1 cellular context compared by ENCODE assay signal in genomic region chr4:184826315-184827266, GRCh38.
TF ChIP-seq lines count a peak whose summit lies in the region.

No MANE protein-coding gene starts in this region.

TF ChIP-seq in GM12878, 131 proteins besides CTCF, POLR2A, EP300 and RAD21 (continued from another document and continues in another):
- TF ChIP-seq ATF7 (IDR thresholded peaks at IDR 0.05; ENCODE audit: low read depth) (no peak), CHD1 (IDR thresholded peaks at IDR 0.05; ENCODE audit: low read depth, low read length) (no peak), HDGF (IDR thresholded peaks at IDR 0.05) (no peak), HDAC6 (IDR thresholded peaks at IDR 0.05; ENCODE audit: unreplicated experiment) (no peak), GATAD2B (conservative IDR thresholded peaks at IDR 0.05; ENCODE audit: low read depth) (no peak; the same call in none of the 2 replicates), USF2 (IDR thresholded peaks at IDR 0.05; ENCODE audit: borderline replicate concordance, low read depth, low read length) (no peak), MLLT1 (IDR thresholded peaks at IDR 0.05) (no peak), E4F1 (IDR thresholded peaks at IDR 0.05; ENCODE audit: borderline replicate concordance, partially characterized antibody) (no peak), ZSCAN29 (IDR thresholded peaks at IDR 0.05) (no peak), KLF5 (IDR thresholded peaks at IDR 0.05; ENCODE audit: partially characterized antibody) (no peak), TCF3 (IDR thresholded peaks at IDR 0.05; ENCODE audit: borderline replicate concordance, insufficient read depth, low read depth, low read length) (0 out of 2 replicates have a peak, but pooled peaks have one; percentile 62), BMI1 (IDR thresholded peaks at IDR 0.05; ENCODE audit: borderline replicate concordance) (no peak), CHD4 (IDR thresholded peaks at IDR 0.05) (no peak), NKRF (conservative IDR thresholded peaks at IDR 0.05) (peak; percentile 39; the same call in 1 of the 2 replicates), CBFB (IDR thresholded peaks at IDR 0.05; ENCODE audit: low read depth) (no peak), PKNOX1 (IDR thresholded peaks at IDR 0.05) (no peak), NFIC (IDR thresholded peaks at IDR 0.05; ENCODE audit: low read depth, low read length) (no peak), ZNF384 (IDR thresholded peaks at IDR 0.05; ENCODE audit: borderline replicate concordance, low read depth, low read length) (no peak), POLR2AphosphoS2 (IDR thresholded peaks at IDR 0.05; ENCODE audit: low read depth, low read length) (no peak), ZBED1 (IDR thresholded peaks at IDR 0.05; ENCODE audit: borderline replicate concordance) (0 out of 2 replicates have a peak, but pooled peaks have one; percentile 25), ZBTB40 (IDR thresholded peaks at IDR 0.05; ENCODE audit: borderline replicate concordance) (no peak), IKZF2 (IDR thresholded peaks at IDR 0.05) (peak; percentile 28 to 52), SMAD5 (IDR thresholded peaks at IDR 0.05; ENCODE audit: low read depth) (no peak), E2F4 (IDR thresholded peaks at IDR 0.05; ENCODE audit: low read depth, low read length) (no peak), MXI1 (IDR thresholded peaks at IDR 0.05; ENCODE audit: low read depth, low read length) (no peak; the same call in 1 of the 2 replicates), SUPT20H (IDR thresholded peaks at IDR 0.05; ENCODE audit: borderline replicate concordance, control insufficient read depth, low read depth, low read length) (no peak), SMC3 (IDR thresholded peaks at IDR 0.05; ENCODE audit: borderline replicate concordance, low read length) (no peak), ZZZ3 (IDR thresholded peaks at IDR 0.05; ENCODE audit: control insufficient read depth, insufficient read length, low read depth) (no peak), BCL11A (IDR thresholded peaks at IDR 0.05; ENCODE audit: low read depth, low read length) (no peak), ZNF592 (IDR thresholded peaks at IDR 0.05) (no peak), SMAD1 (IDR thresholded peaks at IDR 0.05; ENCODE audit: low read depth, partially characterized antibody) (no peak), TBL1XR1 (IDR thresholded peaks at IDR 0.05; ENCODE audit: low read depth, low read length) (no peak), RELB (IDR thresholded peaks at IDR 0.05; ENCODE audit: low read depth) (no peak), IRF5 (IDR thresholded peaks at IDR 0.05; ENCODE audit: borderline replicate concordance) (no peak), EZH2 (IDR thresholded peaks at IDR 0.05; ENCODE audit: borderline replicate concordance, control insufficient read depth, low read depth, low read length) (no peak), RUNX3 (IDR thresholded peaks at IDR 0.05; ENCODE audit: low read length) (0 out of 2 replicates have a peak, but pooled peaks have one; percentile 29), RELA (IDR thresholded peaks at IDR 0.05; ENCODE audit: borderline replicate concordance, partially characterized antibody) (no peak), ASH2L (IDR thresholded peaks at IDR 0.05; ENCODE audit: borderline replicate concordance, low read depth) (no peak), IKZF1 (conservative IDR thresholded peaks at IDR 0.05) (peak; percentile 50), CREM (IDR thresholded peaks at IDR 0.05; ENCODE audit: low read depth) (peak; percentile 34; the same call in 1 of the 2 replicates)
